ENCODE assay signal across 9 cellular contexts in genomic region chr12:83016226-83016835, GRCh38.
A peak's percentile ranks its signal among the peaks of the same experiment; 100 is the strongest.
DNase-seq lines count a peak whose midpoint lies in the region; ATAC-seq, FAIRE-seq and TF ChIP-seq lines count a peak whose summit lies in the region.
"Had no signal": no experiment of that assay in that cellular context is flagged by ENCODE, and none has a peak within 500 bp of the region (broad histone marks: within the 10 kb centered on the region; RNA-seq: fewer than 3 reads in every experiment).

No MANE protein-coding gene starts in this region.

- intact Hi-C loops in ascending aorta (cut with DNase I) (no loop called here), stomach (cut with DNase I; ENCODE audit: low total_unique reads) (no loop called here)
- intact Hi-C loops in activated CD4-positive, alpha-beta memory T cell treated with anti-CD3 and anti-CD28 coated beads for 36 hours (cut with micrococcal nuclease) = loop anchor here (5.0 kb wide), 1 partner anchor 126 kb away; no protein-coding TSS in a partner anchor

- no peaks in the 10 kb centered on the region for H4K20me1 ChIP-seq in hepatocyte (ENCODE audit: insufficient read depth, poor library complexity, severe bottlenecking)

- H3K27ac ChIP-seq in ascending aorta = no peak overlapping the region
- no peak overlapping the region for H3K27ac ChIP-seq in hepatocyte
- peak overlapping the region; percentile 38 to 84 (median 80) for H3K27ac ChIP-seq in stomach
- H3K27ac ChIP-seq: WERI-Rb-1 had no signal

- TF ChIP-seq POLR2A in H54 (IDR thresholded peaks at IDR 0.05; ENCODE audit: low read depth, low read length) = no peak
- TF ChIP-seq POLR2A in stomach (IDR thresholded peaks at IDR 0.05) = no peak

- ATAC-seq in naive thymus-derived CD8-positive, alpha-beta T cell = no peak
- no peak for ATAC-seq in HG03571 (IDR thresholded peaks at IDR 0.05; ENCODE audit: unreplicated experiment)

- no peaks in the 10 kb centered on the region for H3K4me1 ChIP-seq in ascending aorta
- H3K4me1 ChIP-seq in hepatocyte (ENCODE audit: insufficient read depth) = no peaks in the 10 kb centered on the region
- peaks cover 0 to 25% (median 19%) of the 10 kb centered on the region in 4 donors for H3K4me1 ChIP-seq in stomach

- H3K79me2 ChIP-seq in hepatocyte = no peaks in the 10 kb centered on the region

- H3K27me3 ChIP-seq in ascending aorta = no peaks in the 10 kb centered on the region
- no peaks in the 10 kb centered on the region for H3K27me3 ChIP-seq in hepatocyte
- H3K27me3 ChIP-seq in stomach = no peaks in the 10 kb centered on the region

- H3K36me3 ChIP-seq in ascending aorta = no peaks in the 10 kb centered on the region
- no peaks in the 10 kb centered on the region for H3K36me3 ChIP-seq in hepatocyte (replicated peaks; ENCODE audit: insufficient read depth, low read depth)
- no peaks in the 10 kb centered on the region for H3K36me3 ChIP-seq in stomach
- H3K36me3 ChIP-seq: WERI-Rb-1 had no signal

- H3K9me3 ChIP-seq in ascending aorta (no peaks in the 10 kb centered on the region), hepatocyte (ENCODE audit: low read depth) (no peaks in the 10 kb centered on the region), stomach (no peaks in the 10 kb centered on the region)

- H3K4me2 ChIP-seq in hepatocyte = peak overlapping the region; percentile 60

- H3K4me3 ChIP-seq in ascending aorta (peak overlapping the region; percentile 5 to 45), hepatocyte (no peak overlapping the region), stomach (peak overlapping the region; percentile 27 to 37 (median 34))

- TF ChIP-seq EP300 in stomach (IDR thresholded peaks at IDR 0.05) = no peak

- H3K9me3 Mint-ChIP-seq in naive thymus-derived CD8-positive, alpha-beta T cell = peaks cover 0 to 2% (median under 1%) of the 10 kb centered on the region in 9 donors
- H3K9me3 Mint-ChIP-seq in activated CD4-positive, alpha-beta memory T cell treated with anti-CD3 and anti-CD28 coated beads for 36 hours = peaks cover 3% of the 10 kb centered on the region

- peaks cover 0 to 4% (median 0%) of the 10 kb centered on the region in 4 donors for H3K4me1 Mint-ChIP-seq in naive thymus-derived CD8-positive, alpha-beta T cell
- H3K4me1 Mint-ChIP-seq in activated CD4-positive, alpha-beta memory T cell treated with anti-CD3 and anti-CD28 coated beads for 36 hours (ENCODE audit: low read depth) = peaks cover 10% of the 10 kb centered on the region

- POLR2A ChIA-PET in naive thymus-derived CD8-positive, alpha-beta T cell (lab: Charles Lee) = no interaction called here
- POLR2A ChIA-PET in activated CD4-positive, alpha-beta memory T cell treated with anti-CD3 and anti-CD28 coated beads for 36 hours (lab: Charles Lee) = no interaction called here

- no peak overlapping the region for H3K27ac Mint-ChIP-seq in naive thymus-derived CD8-positive, alpha-beta T cell
- no peak overlapping the region for H3K27ac Mint-ChIP-seq in activated CD4-positive, alpha-beta memory T cell treated with anti-CD3 and anti-CD28 coated beads for 36 hours

- WGBS in hepatocyte (ENCODE audit: low lambda C conversion rate, missing lambda C conversion rate) = 83% methylated on average over 1 of the region's 1 CpG
- 17 to 30% (median 25%) methylated on average over 1 of the region's 1 CpG for WGBS in stomach, 5 donors

- H3K9me2 ChIP-seq in hepatocyte (replicated peaks; ENCODE audit: insufficient read depth) = no peaks in the 10 kb centered on the region

- CTCF ChIA-PET in activated CD4-positive, alpha-beta memory T cell treated with anti-CD3 and anti-CD28 coated beads for 36 hours (lab: Charles Lee) = no interaction called here

- H2AFZ ChIP-seq in hepatocyte = no peak overlapping the region

- H3K36me3 Mint-ChIP-seq in naive thymus-derived CD8-positive, alpha-beta T cell = peaks cover 0 to 4% (median 0%) of the 10 kb centered on the region in 3 donors
- peaks cover 2% of the 10 kb centered on the region for H3K36me3 Mint-ChIP-seq in activated CD4-positive, alpha-beta memory T cell treated with anti-CD3 and anti-CD28 coated beads for 36 hours

- H3K27me3 Mint-ChIP-seq in naive thymus-derived CD8-positive, alpha-beta T cell = no peaks in the 10 kb centered on the region
- H3K27me3 Mint-ChIP-seq in activated CD4-positive, alpha-beta memory T cell treated with anti-CD3 and anti-CD28 coated beads for 36 hours = no peaks in the 10 kb centered on the region

- no peak overlapping the region for H3K4me3 Mint-ChIP-seq in naive thymus-derived CD8-positive, alpha-beta T cell
- no peak overlapping the region for H3K4me3 Mint-ChIP-seq in activated CD4-positive, alpha-beta memory T cell treated with anti-CD3 and anti-CD28 coated beads for 36 hours

- DNase-seq in H54 (ENCODE audit: insufficient read length, low spot score) (peak; percentile 6), ascending aorta (ENCODE audit: low spot score in 2 of 2) (no peak), hepatocyte (ENCODE audit: low spot score) (peak; percentile 65), stomach (peak; percentile 44)
- no peak for DNase-seq in activated CD8-positive, alpha-beta memory T cell treated with anti-CD3 and anti-CD28 coated beads, Interleukin-2, amount 50 U/mL, for 4 hours
- DNase-seq in naive thymus-derived CD8-positive, alpha-beta T cell = no peak
- no peak for DNase-seq in activated CD4-positive, alpha-beta memory T cell treated with anti-CD3 and anti-CD28 coated beads for 36 hours
- DNase-seq: WERI-Rb-1 had no signal

- FAIRE-seq in H54 (lab: Jason Lieb, UNC) = peak; percentile 93

- TF ChIP-seq CTCF in ascending aorta (IDR thresholded peaks at IDR 0.05) (no peak), hepatocyte (IDR thresholded peaks at IDR 0.05; ENCODE audit: poor library complexity) (no peak), stomach (IDR thresholded peaks at IDR 0.05) (no peak)

Comparison
In these comparisons a context has a peak if more than half of its experiments do, and no peak if none do; other contexts are left out.
1. DNase-seq: peak in H54 (single experiment), hepatocyte (single experiment) and stomach (single experiment); none in ascending aorta (0 of 2), activated CD8-positive, alpha-beta memory T cell treated with anti-CD3 and anti-CD28 coated beads, Interleukin-2, amount 50 U/mL, for 4 hours (single experiment), naive thymus-derived CD8-positive, alpha-beta T cell (0 of 10) and activated CD4-positive, alpha-beta memory T cell treated with anti-CD3 and anti-CD28 coated beads for 36 hours (single experiment).
2. H3K27ac ChIP-seq: peak in stomach (5 of 5); none in ascending aorta (0 of 2) and hepatocyte (single experiment).